12 cellular contexts compared by ENCODE assay signal in the genomic region with DNA sequence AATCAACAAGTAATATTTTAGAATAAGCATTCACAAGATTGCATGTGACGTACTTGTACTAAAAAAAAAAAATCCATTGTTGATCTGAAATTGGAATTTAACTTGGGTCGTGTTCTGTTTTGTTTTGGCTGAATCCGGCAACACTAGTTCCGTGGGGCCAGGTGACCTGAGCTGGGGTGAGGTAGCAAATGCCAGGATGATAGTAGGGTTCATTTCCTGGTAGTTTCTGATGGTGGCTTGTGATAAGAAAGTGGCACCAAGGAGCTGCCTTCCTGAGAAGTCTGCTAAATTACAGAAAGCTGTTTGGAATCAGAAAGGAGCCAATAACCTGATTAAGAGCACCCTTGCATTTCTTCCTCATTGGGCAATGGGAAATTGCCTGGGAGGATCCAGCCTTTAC.
"Had no signal": no experiment of that assay in that cellular context is flagged by ENCODE, and none has a peak within 500 bp of the region (broad histone marks: within the 10 kb centered on the region; RNA-seq: fewer than 3 reads in every experiment).

No MANE protein-coding gene starts in this region.

- DNase-seq: activated CD4-positive, alpha-beta T cell treated with anti-CD3 and anti-CD28 coated beads for 48 hours; activated CD8-positive, alpha-beta memory T cell treated with anti-CD3 and anti-CD28 coated beads, Interleukin-2, amount 50 U/mL, for 4 hours; activated CD8-positive, alpha-beta T cell treated with anti-CD3 and anti-CD28 coated beads, Interleukin-2, amount 10 ng/mL, durations not matched to agents 7 days and 5 days; activated gamma-delta T cell; activated T-cell treated with anti-CD3 and anti-CD28 coated beads, Interleukin-2, amount 50 U/mL, for 48 hours; amniotic stem cell; body of pancreas; effector CD8-positive, alpha-beta T cell; gastrocnemius medialis; heart right ventricle; left lung; stimulated activated CD4-positive, alpha-beta T cell treated with anti-CD3 and anti-CD28 coated beads, Interleukin-1b, Interleukin-23, amount 100 ng/mL, for 48 hours had no signal

- H3K36me3 ChIP-seq: gastrocnemius medialis, heart right ventricle, left lung had no signal

- H3K27ac ChIP-seq: body of pancreas, gastrocnemius medialis, heart right ventricle, left lung had no signal

- H3K4me1 ChIP-seq: left lung had no signal

- H3K9me3 ChIP-seq: body of pancreas, gastrocnemius medialis, heart right ventricle, left lung had no signal

- H3K4me3 ChIP-seq: body of pancreas, gastrocnemius medialis, heart right ventricle, left lung had no signal

- H3K27me3 ChIP-seq: body of pancreas had no signal
